1 cellular context compared by ENCODE assay signal in genomic region chr6:92110390-92110789, GRCh38.
TF ChIP-seq lines count a peak whose summit lies in the region.

No MANE protein-coding gene starts in this region.

TF ChIP-seq in GM12878, 131 proteins besides CTCF, POLR2A, EP300 and RAD21 (continued from another document):
- TF ChIP-seq CUX1 (IDR thresholded peaks at IDR 0.05; ENCODE audit: insufficient replicate concordance, low read depth, low read length), result no peak
- no peak for TF ChIP-seq ZNF592 (IDR thresholded peaks at IDR 0.05)
- no peak for TF ChIP-seq REST (IDR thresholded peaks at IDR 0.05; ENCODE audit: low read depth, low read length)
- TF ChIP-seq MTA2 (IDR thresholded peaks at IDR 0.05; ENCODE audit: low read depth), result peak; percentile 36; the same call in 1 of the 2 replicates
- TF ChIP-seq WRNIP1 (IDR thresholded peaks at IDR 0.05; ENCODE audit: borderline replicate concordance, low read depth, low read length), result no peak
- TF ChIP-seq ZNF384 (IDR thresholded peaks at IDR 0.05; ENCODE audit: borderline replicate concordance, low read depth, low read length), result no peak
- TF ChIP-seq PAX5 (IDR thresholded peaks at IDR 0.05; ENCODE audit: borderline replicate concordance, low read depth, low read length), result no peak
- TF ChIP-seq RELA (IDR thresholded peaks at IDR 0.05; ENCODE audit: borderline replicate concordance, partially characterized antibody), result no peak
- no peak for TF ChIP-seq FOS (IDR thresholded peaks at IDR 0.05; ENCODE audit: borderline replicate concordance, extremely low read depth, insufficient read length)
- no peak for TF ChIP-seq RAD51 (IDR thresholded peaks at IDR 0.05)
- TF ChIP-seq EGR1 (IDR thresholded peaks at IDR 0.05; ENCODE audit: borderline replicate concordance in 1 of 2, low read depth in 2 of 2, low read length in 2 of 2), result no peak
- no peak for TF ChIP-seq ZBED1 (IDR thresholded peaks at IDR 0.05; ENCODE audit: borderline replicate concordance)
- peak; percentile 46; the same call in 1 of the 2 replicates for TF ChIP-seq IKZF1 (conservative IDR thresholded peaks at IDR 0.05)
- TF ChIP-seq ATF3 (IDR thresholded peaks at IDR 0.05; ENCODE audit: borderline replicate concordance, extremely low read depth, low read depth, low read length), result no peak
- peak; percentile 55; the same call in 1 of the 2 replicates for TF ChIP-seq DPF2 (IDR thresholded peaks at IDR 0.05)
- TF ChIP-seq ATF2 (IDR thresholded peaks at IDR 0.05; ENCODE audit: low read length), result no peak
- TF ChIP-seq ATF7 (IDR thresholded peaks at IDR 0.05; ENCODE audit: low read depth), result peak; percentile 84; the same call in 1 of the 2 replicates
- no peak for TF ChIP-seq KAT2A (conservative IDR thresholded peaks at IDR 0.05; ENCODE audit: control insufficient read depth, low read depth, low read length)
- TF ChIP-seq NFXL1 (IDR thresholded peaks at IDR 0.05; ENCODE audit: borderline replicate concordance), result no peak
- TF ChIP-seq TBL1XR1 (IDR thresholded peaks at IDR 0.05; ENCODE audit: low read depth, low read length), result no peak
